17 cellular contexts compared by ENCODE assay signal in the genomic region with DNA sequence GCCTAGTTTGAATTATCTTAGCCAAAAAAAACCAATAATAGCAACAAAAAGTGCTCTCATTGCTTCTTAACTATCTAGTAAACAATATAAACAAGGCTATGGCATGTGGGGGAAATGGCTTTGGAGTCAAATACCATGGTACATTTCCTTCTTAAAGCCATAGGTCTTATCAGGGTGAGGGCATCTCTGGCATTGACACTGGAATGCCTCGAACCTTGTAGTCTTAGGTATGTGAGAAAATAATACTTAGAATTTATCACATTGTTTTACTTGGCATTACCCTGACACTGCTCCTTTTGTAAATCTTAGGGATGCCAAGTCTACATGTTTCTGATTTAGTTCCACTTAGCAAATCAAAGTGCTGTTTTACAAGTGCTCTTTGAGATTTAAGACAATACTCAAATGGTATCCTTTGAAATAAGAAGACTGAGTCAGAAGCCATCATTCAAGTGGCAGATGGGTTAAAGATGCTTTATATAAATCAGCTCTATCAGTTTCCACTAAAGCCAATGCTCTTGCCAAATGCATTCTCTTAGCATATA.
DNase-seq lines count a peak whose midpoint lies in the region; ATAC-seq and TF ChIP-seq lines count a peak whose summit lies in the region.
"Had no signal": no experiment of that assay in that cellular context is flagged by ENCODE, and none has a peak within 500 bp of the region (broad histone marks: within the 10 kb centered on the region; RNA-seq: fewer than 3 reads in every experiment).

No MANE protein-coding gene starts in this region.

- TF ChIP-seq POLR2A in prostate gland (IDR thresholded peaks at IDR 0.05), result no peak

- no peak overlapping the region for H3K4me3 ChIP-seq in SK-N-SH (ENCODE audit: low read depth in 2 of 2, low read length in 1 of 2)
- no peak overlapping the region for H3K4me3 ChIP-seq in ascending aorta
- no peak overlapping the region for H3K4me3 ChIP-seq in prostate gland
- H3K4me3 ChIP-seq: BLaER1 had no signal

- TF ChIP-seq RAD21 in SK-N-SH (IDR thresholded peaks at IDR 0.05; ENCODE audit: low read length), result no peak

- H3K4me1 ChIP-seq in SK-N-SH (ENCODE audit: control insufficient read depth in 1 of 2, insufficient read depth in 2 of 2, low read depth in 1 of 2, low read length in 1 of 2) (no peaks in the 10 kb centered on the region), ascending aorta (peaks cover 0 to 13% of the 10 kb centered on the region in 2 donors), prostate gland (replicated peaks) (no peaks in the 10 kb centered on the region)
- H3K4me1 ChIP-seq: BLaER1 had no signal

- no peaks in the 10 kb centered on the region for H3K79me2 ChIP-seq in SK-N-SH (ENCODE audit: insufficient read depth)

- ATAC-seq in SK-N-SH treated with all-trans-retinoic acid at 6 μM for 48 hours (no peak), HG03108 (IDR thresholded peaks at IDR 0.05; ENCODE audit: unreplicated experiment) (no peak), left cardiac atrium (no peak), HG03135 (IDR thresholded peaks at IDR 0.05; ENCODE audit: unreplicated experiment) (no peak)
- ATAC-seq: HCT116 had no signal

- POLR2A ChIA-PET in SK-N-SH (lab: Yijun Ruan, JAX), result no interaction called here

- H3K9me2 ChIP-seq in SK-N-SH, result no peaks in the 10 kb centered on the region

- no peak for TF ChIP-seq EP300 in SK-N-SH (IDR thresholded peaks at IDR 0.05; ENCODE audit: borderline replicate concordance in 1 of 2, low read depth in 1 of 2, low read length in 1 of 2)

- H3K9me3 ChIP-seq in SK-N-SH, result no peaks in the 10 kb centered on the region
- H3K9me3 ChIP-seq in ascending aorta, result no peaks in the 10 kb centered on the region
- no peaks in the 10 kb centered on the region for H3K9me3 ChIP-seq in prostate gland
- H3K9me3 ChIP-seq: BLaER1 had no signal

- DNase-seq in SK-N-SH, result no peak
- DNase-seq in ascending aorta (ENCODE audit: low spot score in 2 of 2), result no peak
- peak; percentile 56 for DNase-seq in prostate gland (ENCODE audit: low spot score)
- DNase-seq in left cardiac atrium, result no peak
- DNase-seq: 8988T; Calu3; CD4-positive, alpha-beta memory T cell; DMS79 treated with DMSO at 0.1 percent for 48 hours; GF-D8; GOT3; H7 had no signal

- no peak overlapping the region for H3K9ac ChIP-seq in SK-N-SH
- H3K9ac ChIP-seq: BLaER1 had no signal

- no peaks in the 10 kb centered on the region for H3K27me3 ChIP-seq in SK-N-SH (ENCODE audit: insufficient read depth)
- no peaks in the 10 kb centered on the region for H3K27me3 ChIP-seq in ascending aorta
- H3K27me3 ChIP-seq in prostate gland (replicated peaks; ENCODE audit: insufficient read depth), result no peaks in the 10 kb centered on the region
- H3K27me3 ChIP-seq: BLaER1 had no signal

- CTCF ChIA-PET in SK-N-SH (lab: Yijun Ruan, JAX), result no interaction called here

- WGBS in SK-N-SH (ENCODE audit: low lambda C conversion rate), result 7% methylated on average over 1 of the region's 1 CpG
- WGBS in prostate gland, result 15% methylated on average over 1 of the region's 1 CpG

- intact Hi-C loops in ascending aorta (cut with DNase I), result no loop called here
- intact Hi-C loops in prostate gland (cut with DNase I), result loop anchor here (10.0 kb wide), 1 partner anchor 154 kb away; a partner anchor contains a TSS
- intact Hi-C loops in left cardiac atrium (cut with DNase I), result no loop called here

- no peak overlapping the region for H2AFZ ChIP-seq in SK-N-SH (ENCODE audit: low read depth)

- no peaks in the 10 kb centered on the region for H3K36me3 ChIP-seq in SK-N-SH (replicated peaks in 1 of 2; ENCODE audit: control insufficient read depth in 1 of 2, insufficient read depth in 2 of 2, low read length in 1 of 2)
- H3K36me3 ChIP-seq in ascending aorta, result no peaks in the 10 kb centered on the region
- no peaks in the 10 kb centered on the region for H3K36me3 ChIP-seq in prostate gland
- H3K36me3 ChIP-seq: BLaER1 had no signal

- no peak overlapping the region for H3K27ac ChIP-seq in SK-N-SH (ENCODE audit: low read depth in 2 of 2, low read length in 1 of 2)
- H3K27ac ChIP-seq in ascending aorta, result peak overlapping the region; percentile 48 to 67
- H3K27ac ChIP-seq in prostate gland, result no peak overlapping the region
- H3K27ac ChIP-seq: BLaER1, HL-60 had no signal

- TF ChIP-seq CTCF in SK-N-SH (IDR thresholded peaks at IDR 0.05) (no peak), ascending aorta (IDR thresholded peaks at IDR 0.05) (no peak), prostate gland (IDR thresholded peaks at IDR 0.05) (no peak)

- H4K20me1 ChIP-seq in SK-N-SH (ENCODE audit: insufficient read depth), result no peaks in the 10 kb centered on the region
- H4K20me1 ChIP-seq: BLaER1 had no signal

- H3F3A ChIP-seq in SK-N-SH (replicated peaks; ENCODE audit: insufficient read depth), result no peaks in the 10 kb centered on the region

- H3K4me2 ChIP-seq in SK-N-SH, result no peak overlapping the region
- H3K4me2 ChIP-seq: BLaER1 had no signal

TF ChIP-seq in SK-N-SH treated with all-trans-retinoic acid at 6 μM for 48 hours, 23 proteins besides CTCF, POLR2A, EP300 and RAD21:
- TF ChIP-seq ARNTL (CRISPR knock-in tag; IDR thresholded peaks at IDR 0.05; ENCODE audit: borderline replicate concordance, low read depth), result no peak
- TF ChIP-seq, protein P1, sequence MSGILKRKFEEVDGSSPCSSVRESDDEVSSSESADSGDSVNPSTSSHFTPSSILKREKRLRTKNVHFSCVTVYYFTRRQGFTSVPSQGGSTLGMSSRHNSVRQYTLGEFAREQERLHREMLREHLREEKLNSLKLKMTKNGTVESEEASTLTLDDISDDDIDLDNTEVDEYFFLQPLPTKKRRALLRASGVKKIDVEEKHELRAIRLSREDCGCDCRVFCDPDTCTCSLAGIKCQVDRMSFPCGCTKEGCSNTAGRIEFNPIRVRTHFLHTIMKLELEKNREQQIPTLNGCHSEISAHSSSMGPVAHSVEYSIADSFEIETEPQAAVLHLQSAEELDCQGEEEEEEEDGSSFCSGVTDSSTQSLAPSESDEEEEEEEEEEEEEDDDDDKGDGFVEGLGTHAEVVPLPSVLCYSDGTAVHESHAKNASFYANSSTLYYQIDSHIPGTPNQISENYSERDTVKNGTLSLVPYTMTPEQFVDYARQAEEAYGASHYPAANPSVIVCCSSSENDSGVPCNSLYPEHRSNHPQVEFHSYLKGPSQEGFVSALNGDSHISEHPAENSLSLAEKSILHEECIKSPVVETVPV (CRISPR knock-in tag; IDR thresholded peaks at IDR 0.05), result no peak
- TF ChIP-seq TOX (CRISPR knock-in tag; IDR thresholded peaks at IDR 0.05; ENCODE audit: borderline replicate concordance), result no peak
- TF ChIP-seq, protein P2, sequence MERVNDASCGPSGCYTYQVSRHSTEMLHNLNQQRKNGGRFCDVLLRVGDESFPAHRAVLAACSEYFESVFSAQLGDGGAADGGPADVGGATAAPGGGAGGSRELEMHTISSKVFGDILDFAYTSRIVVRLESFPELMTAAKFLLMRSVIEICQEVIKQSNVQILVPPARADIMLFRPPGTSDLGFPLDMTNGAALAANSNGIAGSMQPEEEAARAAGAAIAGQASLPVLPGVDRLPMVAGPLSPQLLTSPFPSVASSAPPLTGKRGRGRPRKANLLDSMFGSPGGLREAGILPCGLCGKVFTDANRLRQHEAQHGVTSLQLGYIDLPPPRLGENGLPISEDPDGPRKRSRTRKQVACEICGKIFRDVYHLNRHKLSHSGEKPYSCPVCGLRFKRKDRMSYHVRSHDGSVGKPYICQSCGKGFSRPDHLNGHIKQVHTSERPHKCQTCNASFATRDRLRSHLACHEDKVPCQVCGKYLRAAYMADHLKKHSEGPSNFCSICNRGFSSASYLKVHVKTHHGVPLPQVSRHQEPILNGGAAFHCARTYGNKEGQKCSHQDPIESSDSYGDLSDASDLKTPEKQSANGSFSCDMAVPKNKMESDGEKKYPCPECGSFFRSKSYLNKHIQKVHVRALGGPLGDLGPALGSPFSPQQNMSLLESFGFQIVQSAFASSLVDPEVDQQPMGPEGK (CRISPR knock-in tag; IDR thresholded peaks at IDR 0.05; ENCODE audit: borderline replicate concordance), result no peak
- TF ChIP-seq ISL1 (CRISPR knock-in tag; IDR thresholded peaks at IDR 0.05), result peak; percentile 90
- no peak for TF ChIP-seq ZNF565 (CRISPR knock-in tag; conservative IDR thresholded peaks at IDR 0.05; ENCODE audit: low read depth)

TF ChIP-seq in SK-N-SH, 30 proteins besides CTCF, POLR2A, EP300 and RAD21 (continues in another document):
- TF ChIP-seq TAF1 (IDR thresholded peaks at IDR 0.05; ENCODE audit: borderline replicate concordance, low read depth, low read length), result no peak
- no peak for TF ChIP-seq NFIC (IDR thresholded peaks at IDR 0.05; ENCODE audit: borderline replicate concordance)
- no peak for TF ChIP-seq RXRA (IDR thresholded peaks at IDR 0.05; ENCODE audit: borderline replicate concordance, low read depth)
- no peak for TF ChIP-seq MXI1 (IDR thresholded peaks at IDR 0.05; ENCODE audit: low read depth, low read length)
- no peak for TF ChIP-seq EZH2phosphoT487 (IDR thresholded peaks at IDR 0.05; ENCODE audit: borderline replicate concordance, low read depth)
- no peak for TF ChIP-seq SIN3A (IDR thresholded peaks at IDR 0.05; ENCODE audit: borderline replicate concordance, low read depth, low read length)
- no peak for TF ChIP-seq CHD2 (IDR thresholded peaks at IDR 0.05; ENCODE audit: low read length, partially characterized antibody)
- TF ChIP-seq, protein P3, sequence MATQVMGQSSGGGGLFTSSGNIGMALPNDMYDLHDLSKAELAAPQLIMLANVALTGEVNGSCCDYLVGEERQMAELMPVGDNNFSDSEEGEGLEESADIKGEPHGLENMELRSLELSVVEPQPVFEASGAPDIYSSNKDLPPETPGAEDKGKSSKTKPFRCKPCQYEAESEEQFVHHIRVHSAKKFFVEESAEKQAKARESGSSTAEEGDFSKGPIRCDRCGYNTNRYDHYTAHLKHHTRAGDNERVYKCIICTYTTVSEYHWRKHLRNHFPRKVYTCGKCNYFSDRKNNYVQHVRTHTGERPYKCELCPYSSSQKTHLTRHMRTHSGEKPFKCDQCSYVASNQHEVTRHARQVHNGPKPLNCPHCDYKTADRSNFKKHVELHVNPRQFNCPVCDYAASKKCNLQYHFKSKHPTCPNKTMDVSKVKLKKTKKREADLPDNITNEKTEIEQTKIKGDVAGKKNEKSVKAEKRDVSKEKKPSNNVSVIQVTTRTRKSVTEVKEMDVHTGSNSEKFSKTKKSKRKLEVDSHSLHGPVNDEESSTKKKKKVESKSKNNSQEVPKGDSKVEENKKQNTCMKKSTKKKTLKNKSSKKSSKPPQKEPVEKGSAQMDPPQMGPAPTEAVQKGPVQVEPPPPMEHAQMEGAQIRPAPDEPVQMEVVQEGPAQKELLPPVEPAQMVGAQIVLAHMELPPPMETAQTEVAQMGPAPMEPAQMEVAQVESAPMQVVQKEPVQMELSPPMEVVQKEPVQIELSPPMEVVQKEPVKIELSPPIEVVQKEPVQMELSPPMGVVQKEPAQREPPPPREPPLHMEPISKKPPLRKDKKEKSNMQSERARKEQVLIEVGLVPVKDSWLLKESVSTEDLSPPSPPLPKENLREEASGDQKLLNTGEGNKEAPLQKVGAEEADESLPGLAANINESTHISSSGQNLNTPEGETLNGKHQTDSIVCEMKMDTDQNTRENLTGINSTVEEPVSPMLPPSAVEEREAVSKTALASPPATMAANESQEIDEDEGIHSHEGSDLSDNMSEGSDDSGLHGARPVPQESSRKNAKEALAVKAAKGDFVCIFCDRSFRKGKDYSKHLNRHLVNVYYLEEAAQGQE (IDR thresholded peaks at IDR 0.05; ENCODE audit: low read depth, low read length), result no peak
- TF ChIP-seq GATA2 (CRISPR knock-in tag; IDR thresholded peaks at IDR 0.05), result no peak

Comparison
In these comparisons a context has a peak if more than half of its experiments do, and no peak if none do; other contexts are left out.
1. H3K27ac ChIP-seq: peak in ascending aorta (2 of 2); none in SK-N-SH (0 of 2) and prostate gland (0 of 2).